12 cellular contexts compared by ENCODE assay signal in the genomic region with DNA sequence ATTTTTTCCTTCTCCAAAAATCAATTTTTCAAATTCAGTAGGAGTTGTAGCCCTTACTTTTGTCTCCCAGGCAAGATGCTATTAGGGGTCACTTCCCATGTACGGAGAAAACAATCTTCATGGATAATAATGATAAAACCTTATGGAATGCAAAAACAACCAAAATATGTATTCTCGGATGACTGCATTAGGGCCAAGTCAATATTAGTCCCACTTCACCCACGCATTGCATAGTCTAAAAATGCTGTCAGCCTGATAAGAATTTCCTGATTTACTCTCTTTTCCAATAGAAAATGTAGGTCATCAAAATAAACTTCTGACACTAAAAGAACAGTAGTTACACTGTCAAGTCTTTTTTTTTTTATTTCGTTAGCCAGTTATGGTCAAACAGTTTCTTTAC. TPM values are rescaled to one million over a fixed set of nuclear protein-coding genes. Genes with fewer than 3 reads are reported as not detected.
DNase-seq lines count a peak whose midpoint lies in the region; ATAC-seq, FAIRE-seq and TF ChIP-seq lines count a peak whose summit lies in the region.
"Had no signal": no experiment of that assay in that cellular context is flagged by ENCODE, and none has a peak within 500 bp of the region (broad histone marks: within the 10 kb centered on the region; RNA-seq: fewer than 3 reads in every experiment).

No MANE protein-coding gene starts in this region.

- ATAC-seq in A549 (no peak), GM21619 (IDR thresholded peaks at IDR 0.05; ENCODE audit: unreplicated experiment) (no peak)
- ATAC-seq: body of pancreas had no signal

- no peak for FAIRE-seq in A549 (lab: Jason Lieb, UNC)
- FAIRE-seq: TTC549 had no signal

- peak overlapping the region; percentile 85 for H3K4me2 ChIP-seq in A549

- TF ChIP-seq POLR2A in A549 (IDR thresholded peaks at IDR 0.05; ENCODE audit: low read length) = no peak
- no peak for TF ChIP-seq POLR2A in spleen (IDR thresholded peaks at IDR 0.05)

- TF ChIP-seq RAD21 in A549 (conservative IDR thresholded peaks at IDR 0.05 in 1 of 2, IDR thresholded peaks at IDR 0.05 in 1 of 2) = no peak

- DNase-seq in A549 (ENCODE audit: low read depth in 1 of 2, low spot score in 1 of 2) (peak in 1 of 2 experiments; percentile 48), LHCN-M2 (ENCODE audit: low read depth) (peak; percentile 91), dedifferentiated amniotic fluid mesenchymal stem cell (ENCODE audit: extremely low spot score) (peak; percentile 91), spleen (no peak), RPMI8226 (no peak)
- DNase-seq in stimulated activated CD4-positive, alpha-beta T cell treated with anti-CD3 and anti-CD28 coated beads, Interleukin-2, amount 100 ng/mL, for 48 hours = no peak
- DNase-seq: ACHN, body of pancreas, NCI-H1694 had no signal

- H3K4me1 ChIP-seq in A549 (peaks cover 73% of the 10 kb centered on the region), muscle layer of duodenum (ENCODE audit: control insufficient read depth in 1 of 2, insufficient read depth in 2 of 2, low read length in 2 of 2) (peaks cover 3 to 8% of the 10 kb centered on the region in 2 donors), spleen (peaks cover 0 to 21% (median 8%) of the 10 kb centered on the region in 6 donors)

- peak overlapping the region; percentile 84; the same call in 1 of the 3 replicates for H3K4me3 ChIP-seq in A549
- peak overlapping the region; percentile 9 to 27 for H3K4me3 ChIP-seq in muscle layer of duodenum (ENCODE audit: low read depth in 1 of 2, low read length in 2 of 2)
- H3K4me3 ChIP-seq in spleen = no peak overlapping the region
- H3K4me3 ChIP-seq: body of pancreas had no signal

- POLR2A ChIA-PET in A549 (lab: Yijun Ruan, JAX) = interaction anchor here (0.9 kb wide), 1 partner anchor 14 kb away, joined by 3 read pairs; no protein-coding TSS in a partner anchor

- no peaks in the 10 kb centered on the region for H3K9me3 ChIP-seq in A549
- no peaks in the 10 kb centered on the region for H3K9me3 ChIP-seq in muscle layer of duodenum (ENCODE audit: control insufficient read depth in 1 of 2, low read length in 2 of 2)
- no peaks in the 10 kb centered on the region for H3K9me3 ChIP-seq in spleen
- H3K9me3 ChIP-seq: body of pancreas had no signal

- H3K27me3 ChIP-seq in muscle layer of duodenum (ENCODE audit: low read depth, low read length) (peaks cover 7% of the 10 kb centered on the region), spleen (replicated peaks in 1 of 7) (peaks cover 0 to 61% (median 23%) of the 10 kb centered on the region in 7 donors)
- H3K27me3 ChIP-seq: body of pancreas had no signal

- CTCF ChIA-PET in A549 (lab: Yijun Ruan, JAX) = interaction anchor here (0.8 to 1.6 kb wide), 2 partner anchors 23 to 95 kb away, joined by 3 read pairs; no protein-coding TSS in a partner anchor

- TF ChIP-seq CTCF in A549 (IDR thresholded peaks at IDR 0.05) (no peak), spleen (IDR thresholded peaks at IDR 0.05 in 8 of 11, conservative IDR thresholded peaks at IDR 0.05 in 3 of 11) (no peak)

- H3K27ac ChIP-seq in A549 = no peak overlapping the region
- no peak overlapping the region for H3K27ac ChIP-seq in muscle layer of duodenum (ENCODE audit: low read length)
- no peak overlapping the region for H3K27ac ChIP-seq in spleen

- H3K36me3 ChIP-seq in muscle layer of duodenum (ENCODE audit: control insufficient read depth in 1 of 2, insufficient read depth in 2 of 2, low read length in 2 of 2) (peaks cover 0 to 5% of the 10 kb centered on the region in 2 donors), spleen (no peaks in the 10 kb centered on the region)

- no peak for TF ChIP-seq EP300 in A549 (IDR thresholded peaks at IDR 0.05)

- intact Hi-C loops in spleen (cut with DNase I; ENCODE audit: low total_unique reads) = no loop called here

- WGBS in A549 (ENCODE audit: missing lambda C conversion rate) = 2% methylated on average over 4 of the region's 4 CpGs
- WGBS in spleen, 5 donors = 70 to 80% (median 77%) methylated on average over 4 of the region's 4 CpGs

TF ChIP-seq in A549, 52 proteins besides CTCF, POLR2A, EP300 and RAD21:
- TF ChIP-seq FOSL2 (IDR thresholded peaks at IDR 0.05) (no peak), FOSL2 (CRISPR knock-in tag; IDR thresholded peaks at IDR 0.05) (peak; percentile 66), SREBF2 (IDR thresholded peaks at IDR 0.05) (no peak), CEBPB (IDR thresholded peaks at IDR 0.05) (0 out of 4 replicates have a peak, but pooled peaks of 1 of the 2 experiments have one; percentile 48), HDAC2 (IDR thresholded peaks at IDR 0.05) (no peak), GATA3 (IDR thresholded peaks at IDR 0.05; ENCODE audit: borderline replicate concordance) (peak; percentile 71; the same call in 1 of the 2 replicates)
- TF ChIP-seq, protein P1, sequence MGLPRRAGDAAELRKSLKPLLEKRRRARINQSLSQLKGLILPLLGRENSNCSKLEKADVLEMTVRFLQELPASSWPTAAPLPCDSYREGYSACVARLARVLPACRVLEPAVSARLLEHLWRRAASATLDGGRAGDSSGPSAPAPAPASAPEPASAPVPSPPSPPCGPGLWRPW (IDR thresholded peaks at IDR 0.05) = no peak

RNA-seq across cellular contexts. Expression of a gene that starts 2.7 kb away (rescaled TPM):
- polyA plus RNA-seq in A549 (2011; rRNA removed) = 12.9 and 13.0 TPM in 2 replicates
- 7.3 and 9.5 TPM in 2 replicates for polyA plus RNA-seq in A549 (2012; cell fraction: cytosol; rRNA removed)
- polyA plus RNA-seq in A549 (2012; cell fraction: nucleus; rRNA removed) = 9.5 and 12.0 TPM in 2 replicates
- 3.3 to 4.9 TPM (median 4.3 TPM) in 3 replicates for polyA plus RNA-seq in A549 (2017; fragmentation: RNase III; extraction: RNeasy Plus Mini Kit Qiagen cat#74134 plus additional on column Dnase treatment)
- 41.0 and 47.4 TPM in 2 replicates for polyA minus RNA-seq in A549 (2011; rRNA and poly(A)+ RNA removed)
- total RNA-seq in LHCN-M2 (2014; rRNA removed) = 31.3 and 41.0 TPM in 2 replicates
- 17.8 TPM for polyA plus RNA-seq in LHCN-M2 (2012)
- total RNA-seq in spleen = 1 to 10 TPM; 1.8 to 9.9 (median 2.8) TPM
- 1 to 10 TPM in 1 of 3 donors, under 1 TPM in 2; 0.26 to 1.1 (median 0.73) TPM for polyA plus RNA-seq in spleen

Comparison
In these comparisons a context has a peak if more than half of its experiments do, and no peak if none do; other contexts are left out.
1. DNase-seq: peak in LHCN-M2 (single experiment) and dedifferentiated amniotic fluid mesenchymal stem cell (single experiment); none in stimulated activated CD4-positive, alpha-beta T cell treated with anti-CD3 and anti-CD28 coated beads, Interleukin-2, amount 100 ng/mL, for 48 hours (0 of 2), spleen (single experiment) and RPMI8226 (single experiment).
2. H3K4me3 ChIP-seq: peak in A549 (single experiment) and muscle layer of duodenum (2 of 2); none in spleen (0 of 8).